Comparison of ENCODE assay signal across 16 cellular contexts in genomic region chr13:72657379-72657778, GRCh38.
DNase-seq lines count a peak whose midpoint lies in the region; ATAC-seq and FAIRE-seq lines count a peak whose summit lies in the region.
"Had no signal": no experiment of that assay in that cellular context is flagged by ENCODE, and none has a peak within 500 bp of the region (broad histone marks: within the 10 kb centered on the region; RNA-seq: fewer than 3 reads in every experiment).

No MANE protein-coding gene starts in this region.

- DNase-seq in NCI-H2029 (lab: John Stamatoyannopoulos, UW) (no peak), ureter (ENCODE audit: low spot score) (no peak), GM19239 (ENCODE audit: insufficient read length, low spot score) (no peak)
- DNase-seq: ACHN; Calu3; CD4-positive, CD25-positive, alpha-beta regulatory T cell; DMS 273 treated with DMSO at 0.1 percent for 48 hours had no signal

- no peaks in the 10 kb centered on the region for H3K4me1 Mint-ChIP-seq in activated T-helper 17 cell treated with anti-CD3 and anti-CD28 coated beads, Interleukin-2, amount 50 U/mL, for 72 hours
- H3K4me1 Mint-ChIP-seq: CD4-positive, CD25-positive, alpha-beta regulatory T cell had no signal

- peaks cover 34% of the 10 kb centered on the region for H3K27me3 Mint-ChIP-seq in activated T-helper 17 cell treated with anti-CD3 and anti-CD28 coated beads, Interleukin-2, amount 50 U/mL, for 72 hours

- no peaks in the 10 kb centered on the region for H3K9me3 Mint-ChIP-seq in activated T-helper 17 cell treated with anti-CD3 and anti-CD28 coated beads, Interleukin-2, amount 50 U/mL, for 72 hours

- no peak overlapping the region for H3K27ac Mint-ChIP-seq in activated T-helper 17 cell treated with anti-CD3 and anti-CD28 coated beads, Interleukin-2, amount 50 U/mL, for 72 hours
- H3K27ac Mint-ChIP-seq: CD4-positive, CD25-positive, alpha-beta regulatory T cell had no signal

- H3K36me3 Mint-ChIP-seq in activated T-helper 17 cell treated with anti-CD3 and anti-CD28 coated beads, Interleukin-2, amount 50 U/mL, for 72 hours (ENCODE audit: low read depth) = no peaks in the 10 kb centered on the region
- H3K36me3 Mint-ChIP-seq: CD4-positive, CD25-positive, alpha-beta regulatory T cell had no signal

- ATAC-seq in GM18868 (IDR thresholded peaks at IDR 0.05; ENCODE audit: unreplicated experiment) (peak; percentile 63), GM21619 (IDR thresholded peaks at IDR 0.05; ENCODE audit: unreplicated experiment) (peak; percentile 41), HG03280 (IDR thresholded peaks at IDR 0.05; ENCODE audit: unreplicated experiment) (peak; percentile 67), HG03159 (IDR thresholded peaks at IDR 0.05; ENCODE audit: unreplicated experiment) (no peak)
- peak; percentile 53 for ATAC-seq in activated T-helper 17 cell treated with anti-CD3 and anti-CD28 coated beads, Interleukin-2, amount 50 U/mL, for 72 hours (replicated peaks)
- ATAC-seq: HepG2 had no signal

- no peak overlapping the region for H3K4me3 Mint-ChIP-seq in activated T-helper 17 cell treated with anti-CD3 and anti-CD28 coated beads, Interleukin-2, amount 50 U/mL, for 72 hours
- H3K4me3 Mint-ChIP-seq: CD4-positive, CD25-positive, alpha-beta regulatory T cell had no signal

- no peak for FAIRE-seq in GM19239 (lab: Jason Lieb, UNC)
- FAIRE-seq: GM18507, H1, HepG2, HTR-8/SVneo had no signal
